ENCODE assay signal across 21 cellular contexts in the genomic region with DNA sequence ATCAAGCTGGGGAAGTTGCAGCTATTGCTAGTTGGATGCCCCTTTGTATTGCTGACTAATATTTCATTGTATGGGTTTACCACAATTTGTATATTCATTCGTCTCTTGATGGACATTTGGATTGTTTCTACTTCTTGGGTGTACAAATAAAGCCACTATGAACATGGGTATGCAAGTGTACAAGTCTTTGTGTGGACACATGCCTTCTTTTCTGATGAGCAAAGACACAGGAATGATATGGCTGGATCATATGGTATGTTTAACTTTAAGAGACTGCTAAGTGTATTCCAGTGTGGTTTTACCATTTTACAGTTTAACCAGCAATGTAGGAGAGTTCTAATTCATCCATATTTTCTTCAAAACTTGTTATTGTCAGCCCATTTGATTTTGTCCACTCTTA. TPM values are rescaled to one million over a fixed set of nuclear protein-coding genes. Genes with fewer than 3 reads are reported as not detected.
A peak's percentile ranks its signal among the peaks of the same experiment; 100 is the strongest.
DNase-seq lines count a peak whose midpoint lies in the region; ATAC-seq and TF ChIP-seq lines count a peak whose summit lies in the region.
"Had no signal": no experiment of that assay in that cellular context is flagged by ENCODE, and none has a peak within 500 bp of the region (broad histone marks: within the 10 kb centered on the region; RNA-seq: fewer than 3 reads in every experiment).

No MANE protein-coding gene starts in this region.

- H3K4me2 ChIP-seq in PC-3 (ENCODE audit: low read length), result no peak overlapping the region
- H3K4me2 ChIP-seq: A549 had no signal

- no peaks in the 10 kb centered on the region for H3K27me3 ChIP-seq in PC-3 (ENCODE audit: low read length)

- H2AFZ ChIP-seq in PC-3 (ENCODE audit: low read length), result no peak overlapping the region
- H2AFZ ChIP-seq: GM23248 had no signal

- ATAC-seq in PC-3 (peak; percentile 20; the same call in 1 of the 2 replicates), HG03565 (IDR thresholded peaks at IDR 0.05; ENCODE audit: unreplicated experiment) (no peak)
- no peak for ATAC-seq in activated naive CD4-positive, alpha-beta T cell treated with anti-CD3 and anti-CD28 coated beads, Interleukin-2, amount 50 U/mL, for 72 hours
- ATAC-seq: A549, GM12878, Right ventricle myocardium inferior had no signal

- no peaks in the 10 kb centered on the region for H3K36me3 Mint-ChIP-seq in activated naive CD4-positive, alpha-beta T cell treated with anti-CD3 and anti-CD28 coated beads, Interleukin-2, amount 10 ng/mL, durations not matched to agents 7 days and 5 days
- H3K36me3 Mint-ChIP-seq in activated naive CD4-positive, alpha-beta T cell treated with anti-CD3 and anti-CD28 coated beads, Interleukin-2, amount 50 U/mL, for 72 hours, result no peaks in the 10 kb centered on the region
- H3K36me3 Mint-ChIP-seq: CD4-positive, CD25-positive, alpha-beta regulatory T cell; IgD-negative memory B cell had no signal

- no TSS peak for BruUV-seq in PC-3 (replicated peaks; lab: Mats Ljungman, UMichigan)

- H3K27ac ChIP-seq in PC-3 (ENCODE audit: low read length), result no peak overlapping the region
- H3K27ac ChIP-seq: A549, GM23248 had no signal

- H3K4me3 Mint-ChIP-seq in activated naive CD4-positive, alpha-beta T cell treated with anti-CD3 and anti-CD28 coated beads, Interleukin-2, amount 10 ng/mL, durations not matched to agents 7 days and 5 days, result no peak overlapping the region
- H3K4me3 Mint-ChIP-seq: B cell; CD4-positive, CD25-positive, alpha-beta regulatory T cell; IgD-negative memory B cell had no signal

- no peak for TF ChIP-seq CTCF in PC-3 (conservative IDR thresholded peaks at IDR 0.05; ENCODE audit: low read depth, low read length)
- TF ChIP-seq CTCF in fibroblast of pulmonary artery (IDR thresholded peaks at IDR 0.05; ENCODE audit: low read length, missing control alignments), result no peak

- DNase-seq in ELR (ENCODE audit: low read depth) (peak; percentile 45), PC-3 (peak; percentile 17), fibroblast of pulmonary artery (ENCODE audit: low read depth) (peak; percentile 11), skeletal muscle cell (ENCODE audit: low read depth) (peak; percentile 17)
- DNase-seq in activated naive CD4-positive, alpha-beta T cell treated with anti-CD3 and anti-CD28 coated beads, Interleukin-2, amount 10 ng/mL, durations not matched to agents 7 days and 5 days, result no peak
- no peak for DNase-seq in activated naive CD4-positive, alpha-beta T cell treated with anti-CD3 and anti-CD28 coated beads, Interleukin-2, amount 50 U/mL, for 72 hours (ENCODE audit: low spot score in 2 of 2)
- DNase-seq: CD4-positive, CD25-positive, alpha-beta regulatory T cell; GM23248; MV-4-11; NCI-H1694 treated with DMSO at 0.1 percent for 48 hours; NCI-H2081 treated with DMSO at 0.1 percent for 48 hours; NCI-H2171 treated with DMSO at 0.1 percent for 48 hours; NCI-H526; OCI-M1 had no signal

- intact Hi-C loops in PC-3 (cut with micrococcal nuclease), result no loop called here

- no peaks in the 10 kb centered on the region for H3K9me2 ChIP-seq in PC-3 (replicated peaks; ENCODE audit: low read length)

- H3K4me3 ChIP-seq in PC-3 (ENCODE audit: low read length) (no peak overlapping the region), fibroblast of pulmonary artery (replicated peaks; ENCODE audit: low read depth, low read length) (no peak overlapping the region), skeletal muscle cell (ENCODE audit: low read depth, low read length) (no peak overlapping the region)
- H3K4me3 ChIP-seq: A549, GM12878, GM23248, HAP-1 had no signal

- H3K27me3 Mint-ChIP-seq in activated naive CD4-positive, alpha-beta T cell treated with anti-CD3 and anti-CD28 coated beads, Interleukin-2, amount 10 ng/mL, durations not matched to agents 7 days and 5 days, result peaks cover 3% of the 10 kb centered on the region
- H3K27me3 Mint-ChIP-seq: IgD-negative memory B cell had no signal

- no peaks in the 10 kb centered on the region for H3K4me1 ChIP-seq in PC-3 (ENCODE audit: insufficient read depth, low read length)

- POLR2A ChIA-PET in PC-3 (lab: Charles Lee; ENCODE audit: unreplicated experiment), result no interaction called here

- CTCF ChIA-PET in PC-3 (lab: Charles Lee), result no interaction called here
- CTCF ChIA-PET in activated naive CD4-positive, alpha-beta T cell treated with anti-CD3 and anti-CD28 coated beads, Interleukin-2, amount 10 ng/mL, durations not matched to agents 7 days and 5 days (lab: Charles Lee), result no interaction called here

- H3K27ac Mint-ChIP-seq in activated naive CD4-positive, alpha-beta T cell treated with anti-CD3 and anti-CD28 coated beads, Interleukin-2, amount 10 ng/mL, durations not matched to agents 7 days and 5 days, result no peak overlapping the region
- H3K27ac Mint-ChIP-seq in activated naive CD4-positive, alpha-beta T cell treated with anti-CD3 and anti-CD28 coated beads, Interleukin-2, amount 50 U/mL, for 72 hours, result no peak overlapping the region
- H3K27ac Mint-ChIP-seq: B cell; CD4-positive, CD25-positive, alpha-beta regulatory T cell; IgD-negative memory B cell had no signal

- no peaks in the 10 kb centered on the region for H3K4me1 Mint-ChIP-seq in activated naive CD4-positive, alpha-beta T cell treated with anti-CD3 and anti-CD28 coated beads, Interleukin-2, amount 10 ng/mL, durations not matched to agents 7 days and 5 days
- H3K4me1 Mint-ChIP-seq: B cell; CD4-positive, CD25-positive, alpha-beta regulatory T cell; IgD-negative memory B cell had no signal

- H3K9me3 Mint-ChIP-seq in activated naive CD4-positive, alpha-beta T cell treated with anti-CD3 and anti-CD28 coated beads, Interleukin-2, amount 10 ng/mL, durations not matched to agents 7 days and 5 days, result no peaks in the 10 kb centered on the region
- peaks cover 0 to 4% of the 10 kb centered on the region in 2 donors for H3K9me3 Mint-ChIP-seq in activated naive CD4-positive, alpha-beta T cell treated with anti-CD3 and anti-CD28 coated beads, Interleukin-2, amount 50 U/mL, for 72 hours

- no peaks in the 10 kb centered on the region for H3K36me3 ChIP-seq in PC-3 (ENCODE audit: low read depth, low read length)
- H3K36me3 ChIP-seq: HAP-1 had no signal

- no peaks in the 10 kb centered on the region for H3K9me3 ChIP-seq in PC-3 (ENCODE audit: low read length)
- H3K9me3 ChIP-seq: HAP-1 had no signal

- no peak overlapping the region for H3K9ac ChIP-seq in PC-3 (ENCODE audit: low read length)
- H3K9ac ChIP-seq: GM23248 had no signal

- no peaks in the 10 kb centered on the region for H4K20me1 ChIP-seq in PC-3 (ENCODE audit: low read length)

- no peaks in the 10 kb centered on the region for H3F3A ChIP-seq in PC-3 (ENCODE audit: low read length, unreplicated experiment)

- peaks cover 24% of the 10 kb centered on the region for H3K79me2 ChIP-seq in PC-3 (ENCODE audit: low read length)

RNA-seq across cellular contexts. Expression of gene NECTIN3, which starts 32.2 kb away (rescaled TPM):
- total RNA-seq in PC-3 (2014; rRNA removed), result 12.8 and 15.8 TPM in 2 replicates
- total RNA-seq in activated naive CD4-positive, alpha-beta T cell treated with anti-CD3 and anti-CD28 coated beads, Interleukin-2, amount 50 U/mL, for 72 hours, result 1 to 10 TPM; 3.5 to 5.9 TPM

Comparison
In these comparisons a context has a peak if more than half of its experiments do, and no peak if none do; other contexts are left out.
1. DNase-seq: peak in ELR (single experiment), PC-3 (single experiment), fibroblast of pulmonary artery (single experiment) and skeletal muscle cell (single experiment); none in activated naive CD4-positive, alpha-beta T cell treated with anti-CD3 and anti-CD28 coated beads, Interleukin-2, amount 10 ng/mL, durations not matched to agents 7 days and 5 days (single experiment) and activated naive CD4-positive, alpha-beta T cell treated with anti-CD3 and anti-CD28 coated beads, Interleukin-2, amount 50 U/mL, for 72 hours (0 of 2).